1 cellular context compared by ENCODE assay signal in genomic region chr11:31875861-31876625, GRCh38.
TF ChIP-seq lines count a peak whose summit lies in the region.

No MANE protein-coding gene starts in this region.

TF ChIP-seq in GM23338, 12 proteins besides CTCF, POLR2A, EP300 and RAD21 (continued from another document):
- TF ChIP-seq ZNF462 (CRISPR knock-in tag; IDR thresholded peaks at IDR 0.05): no peak
- no peak for TF ChIP-seq REST (IDR thresholded peaks at IDR 0.05; ENCODE audit: unreplicated experiment)
- no peak for TF ChIP-seq EZH2phosphoT487 (IDR thresholded peaks at IDR 0.05; ENCODE audit: unreplicated experiment)
- no peak for TF ChIP-seq JUNB (IDR thresholded peaks at IDR 0.05; ENCODE audit: unreplicated experiment)
- TF ChIP-seq NANOG (IDR thresholded peaks at IDR 0.05; ENCODE audit: borderline replicate concordance): no peak
- no peak for TF ChIP-seq ZNF331 (CRISPR knock-in tag; IDR thresholded peaks at IDR 0.05; ENCODE audit: low read depth)
- TF ChIP-seq CREB1 (CRISPR knock-in tag; IDR thresholded peaks at IDR 0.05; ENCODE audit: low read depth): no peak
